8 cellular contexts compared by ENCODE assay signal in genomic region chr3:50227390-50228183, GRCh38. TPM values are rescaled to one million over a fixed set of nuclear protein-coding genes. Genes with fewer than 3 reads are reported as not detected.
DNase-seq lines count a peak whose midpoint lies in the region; ATAC-seq and TF ChIP-seq lines count a peak whose summit lies in the region.

No MANE protein-coding gene starts in this region.

- H3K27me3 ChIP-seq in right atrium auricular region, result no peaks in the 10 kb centered on the region
- no peaks in the 10 kb centered on the region for H3K27me3 ChIP-seq in vagina

- H3K36me3 ChIP-seq in right atrium auricular region, result no peaks in the 10 kb centered on the region
- H3K36me3 ChIP-seq in vagina, result no peaks in the 10 kb centered on the region

- in situ Hi-C loops in GM13976 (cut with MboI; ENCODE audit: low sequenced_read_pairs, unreplicated experiment), result no loop called here

- no peak for TF ChIP-seq POLR2A in vagina (IDR thresholded peaks at IDR 0.05)

- peak; percentile 96 for DNase-seq in GM13976 (ENCODE audit: low spot score)
- DNase-seq in NCI-H146 (lab: John Stamatoyannopoulos, UW), result peak; percentile 96
- peak; percentile 83 for DNase-seq in T follicular helper cell (ENCODE audit: low read depth)
- DNase-seq in amniotic epithelial cell (ENCODE audit: low read depth), result peak; percentile 82
- DNase-seq in right atrium auricular region (ENCODE audit: low spot score), result peak; percentile 88
- DNase-seq in putamen (ENCODE audit: low spot score), result peak; percentile 90
- DNase-seq in vagina (ENCODE audit: extremely low spot score in 2 of 2), result peak in 1 of 2 donors; percentile 93

- TF ChIP-seq CTCF in GM13976 (IDR thresholded peaks at IDR 0.05; ENCODE audit: borderline replicate concordance, control extremely low read depth, extremely low read depth, insufficient read depth, missing control alignments) (peak; percentile 97), right atrium auricular region (IDR thresholded peaks at IDR 0.05) (peak; percentile 89 to 99), vagina (IDR thresholded peaks at IDR 0.05) (peak; percentile 72 to 93 (median 72))

- intact Hi-C loops in vagina (cut with DNase I), result loop anchor here (2.0 to 5.0 kb wide), 2 partner anchors 19 to 45 kb away; no protein-coding TSS in a partner anchor

- H3K4me3 ChIP-seq in right atrium auricular region (peak overlapping the region; percentile 55 to 68), vagina (peak overlapping the region; percentile 72 to 90)

- peaks cover 0 to 24% of the 10 kb centered on the region in 2 donors for H3K4me1 ChIP-seq in right atrium auricular region
- H3K4me1 ChIP-seq in vagina, result peaks cover 25% of the 10 kb centered on the region

- H3K27ac ChIP-seq in right atrium auricular region (peak overlapping the region; percentile 66 to 76), vagina (peak overlapping the region; percentile 91)

- no peaks in the 10 kb centered on the region for H3K9me3 ChIP-seq in right atrium auricular region
- H3K9me3 ChIP-seq in vagina, result no peaks in the 10 kb centered on the region

- ATAC-seq in HG02852 (IDR thresholded peaks at IDR 0.05; ENCODE audit: unreplicated experiment), result peak; percentile 75

RNA-seq across cellular contexts. Expression of gene GNAI2, which starts 8.4 kb away (rescaled TPM):
- total RNA-seq in right atrium auricular region (100 to 1,000 TPM in 1 of 2 donors, 10 to 100 TPM in 1; 72.1 to 127 TPM), vagina (244 TPM)

RNA-seq across cellular contexts. Expression of gene SLC38A3, which starts 22.5 kb away (rescaled TPM):
- total RNA-seq in right atrium auricular region (1 to 10 TPM; 2.4 to 7.9 TPM), vagina (2.0 TPM)

RNA-seq across cellular contexts. Expression of gene GNAT1, which starts 36.2 kb away (rescaled TPM):
- total RNA-seq in right atrium auricular region (not detected), vagina (not detected)

RNA-seq across cellular contexts. Expression of gene SEMA3B, which starts 41.4 kb away (rescaled TPM):
- total RNA-seq in right atrium auricular region (10 to 100 TPM; 15.4 to 20.0 TPM), vagina (32.9 TPM)

RNA-seq across cellular contexts. Expression of gene LSMEM2, which starts 51.3 kb away (rescaled TPM):
- 10 to 100 TPM in 1 of 2 donors, 1 to 10 TPM in 1; 9.0 to 10.6 TPM for total RNA-seq in right atrium auricular region
- not detected for total RNA-seq in vagina
